1 cellular context compared by ENCODE assay signal in genomic region chr20:44209691-44210421, GRCh38.
TF ChIP-seq lines count a peak whose summit lies in the region.

No MANE protein-coding gene starts in this region.

TF ChIP-seq in K562, 482 proteins besides CTCF, POLR2A, EP300 and RAD21 (continues in another document):
- 0 out of 2 replicates have a peak, but pooled peaks have one; percentile 10 for TF ChIP-seq GTF2E2 (tag; IDR thresholded peaks at IDR 0.05)
- TF ChIP-seq NBN (IDR thresholded peaks at IDR 0.05; ENCODE audit: low read depth) = 0 out of 2 replicates have a peak, but pooled peaks have one; percentile 34
- 0 out of 2 replicates have a peak, but pooled peaks have one; percentile 28 for TF ChIP-seq MTA1 (IDR thresholded peaks at IDR 0.05; ENCODE audit: borderline replicate concordance)
- TF ChIP-seq ARID2 (IDR thresholded peaks at IDR 0.05) = 0 out of 2 replicates have a peak, but pooled peaks have one; percentile 21
- no peak for TF ChIP-seq KAT8 (IDR thresholded peaks at IDR 0.05; ENCODE audit: low read depth)
- TF ChIP-seq ZHX1 (conservative IDR thresholded peaks at IDR 0.05; ENCODE audit: low read length) = no peak
- TF ChIP-seq NCOA1 (IDR thresholded peaks at IDR 0.05; ENCODE audit: low read depth) = peak; percentile 35; the same call in 1 of the 2 replicates
- no peak for TF ChIP-seq ETV1 (tag; conservative IDR thresholded peaks at IDR 0.05; ENCODE audit: low read depth)
- peak; percentile 77 for TF ChIP-seq MIER1 (IDR thresholded peaks at IDR 0.05; ENCODE audit: low read depth)
- peak; percentile 63; the same call in 1 of the 2 replicates for TF ChIP-seq BCOR (IDR thresholded peaks at IDR 0.05)
- peak; percentile 53; the same call in 1 of the 2 replicates for TF ChIP-seq EHMT2 (IDR thresholded peaks at IDR 0.05)
- TF ChIP-seq SIN3A (IDR thresholded peaks at IDR 0.05; ENCODE audit: borderline replicate concordance in 2 of 2, control insufficient read depth in 1 of 2, low read depth in 2 of 2, low read length in 2 of 2) = 0 out of 4 replicates have a peak, but pooled peaks of 1 of the 2 experiments have one; percentile 27
- TF ChIP-seq TAF1 (IDR thresholded peaks at IDR 0.05; ENCODE audit: control insufficient read depth, extremely low read depth, insufficient read depth, low read length, severe bottlenecking) = no peak
- peak; percentile 60 for TF ChIP-seq SMARCA4 (IDR thresholded peaks at IDR 0.05)
- no peak for TF ChIP-seq FUS (optimal IDR thresholded peaks at IDR 0.05; ENCODE audit: low read depth, low read length)
- TF ChIP-seq DEAF1 (CRISPR knock-in tag; IDR thresholded peaks at IDR 0.05) = no peak
- peak; percentile 22; the same call in 1 of the 2 replicates for TF ChIP-seq ZNF407 (IDR thresholded peaks at IDR 0.05; ENCODE audit: low read depth)
- 0 out of 2 replicates have a peak, but pooled peaks have one; percentile 23 for TF ChIP-seq E2F5 (CRISPR knock-in tag; IDR thresholded peaks at IDR 0.05)
- TF ChIP-seq LARP7 (IDR thresholded peaks at IDR 0.05) = peak; percentile 60; the same call in 1 of the 2 replicates
- TF ChIP-seq SAP30 (IDR thresholded peaks at IDR 0.05; ENCODE audit: borderline replicate concordance, insufficient read depth, low read depth, low read length, poor library complexity, severe bottlenecking) = peak; percentile 43
- 0 out of 2 replicates have a peak, but pooled peaks have one; percentile 63 for TF ChIP-seq DNMT1 (IDR thresholded peaks at IDR 0.05)
- peak; percentile 83 for TF ChIP-seq SMARCE1 (IDR thresholded peaks at IDR 0.05)
- TF ChIP-seq NFYB (IDR thresholded peaks at IDR 0.05; ENCODE audit: extremely low read depth, insufficient read length) = no peak
- TF ChIP-seq E2F1 (CRISPR knock-in tag; IDR thresholded peaks at IDR 0.05) = no peak
- peak; percentile 29; the same call in 1 of the 2 replicates for TF ChIP-seq DPF2 (IDR thresholded peaks at IDR 0.05)
- TF ChIP-seq XRCC5 (IDR thresholded peaks at IDR 0.05; ENCODE audit: low read depth, low read length) = 0 out of 2 replicates have a peak, but pooled peaks have one; percentile 47
- no peak for TF ChIP-seq CHD4 (IDR thresholded peaks at IDR 0.05; ENCODE audit: insufficient read depth, insufficient replicate concordance, low read depth, low read length, poor library complexity, severe bottlenecking)
- TF ChIP-seq ZNF778 (CRISPR knock-in tag; IDR thresholded peaks at IDR 0.05) = no peak
- peak; percentile 26 for TF ChIP-seq SMARCC2 (IDR thresholded peaks at IDR 0.05; ENCODE audit: low read depth)
- no peak for TF ChIP-seq XRCC3 (IDR thresholded peaks at IDR 0.05)
- TF ChIP-seq RNF219 (CRISPR knock-in tag; IDR thresholded peaks at IDR 0.05) = no peak
- TF ChIP-seq ZNF764 (CRISPR knock-in tag; IDR thresholded peaks at IDR 0.05; ENCODE audit: low read depth) = no peak
- TF ChIP-seq IRF9 (tag; IDR thresholded peaks at IDR 0.05) = no peak
- TF ChIP-seq MNT (conservative IDR thresholded peaks at IDR 0.05) = no peak
- TF ChIP-seq ZC3H4 (CRISPR knock-in tag; IDR thresholded peaks at IDR 0.05; ENCODE audit: borderline replicate concordance) = no peak
- TF ChIP-seq SPI1 (IDR thresholded peaks at IDR 0.05; ENCODE audit: borderline replicate concordance, low read depth, low read length) = peak; percentile 75
- no peak for TF ChIP-seq CBX1 (IDR thresholded peaks at IDR 0.05; ENCODE audit: low read depth)
- 0 out of 2 replicates have a peak, but pooled peaks have one; percentile 29 for TF ChIP-seq IRF1 (CRISPR knock-in tag; IDR thresholded peaks at IDR 0.05; ENCODE audit: borderline replicate concordance)
- peak; percentile 40 for TF ChIP-seq ARID1B (IDR thresholded peaks at IDR 0.05)
- no peak for TF ChIP-seq PPARD (CRISPR knock-in tag; IDR thresholded peaks at IDR 0.05)
- TF ChIP-seq SMARCA5 (IDR thresholded peaks at IDR 0.05) = no peak
- TF ChIP-seq OTX1 (CRISPR knock-in tag; IDR thresholded peaks at IDR 0.05) = 0 out of 2 replicates have a peak, but pooled peaks have one; percentile 69
